Comparison of ENCODE assay signal across 28 cellular contexts in genomic region chr14:64919215-64919614, GRCh38. TPM values are rescaled to one million over a fixed set of nuclear protein-coding genes. Genes with fewer than 3 reads are reported as not detected.
DNase-seq lines count a peak whose midpoint lies in the region; ATAC-seq and TF ChIP-seq lines count a peak whose summit lies in the region.
"Had no signal": no experiment of that assay in that cellular context is flagged by ENCODE, and none has a peak within 500 bp of the region (broad histone marks: within the 10 kb centered on the region; RNA-seq: fewer than 3 reads in every experiment).

No MANE protein-coding gene starts in this region.

- H3K36me3 ChIP-seq in subcutaneous abdominal adipose tissue (ENCODE audit: control insufficient read depth in 5 of 5, insufficient read depth in 5 of 5, low read length in 5 of 5) (peaks cover under 1 to 8% (median 4%) of the 10 kb centered on the region in 5 donors), lower lobe of right lung (peaks cover 6% of the 10 kb centered on the region)
- H3K36me3 ChIP-seq: pancreas had no signal

- H3K36me3 Mint-ChIP-seq in activated T-cell treated with anti-CD3 and anti-CD28 coated beads, Interleukin-2, amount 50 U/mL, for 24 hours (ENCODE audit: low read depth), result peaks cover 69% of the 10 kb centered on the region

- intact Hi-C loops in lower lobe of right lung (cut with DNase I), result no loop called here

- H3K9ac ChIP-seq in subcutaneous abdominal adipose tissue (ENCODE audit: low read length in 5 of 5), result no peak overlapping the region

- H3K9me3 Mint-ChIP-seq in activated T-cell treated with anti-CD3 and anti-CD28 coated beads, Interleukin-2, amount 50 U/mL, for 24 hours, result no peaks in the 10 kb centered on the region
- H3K9me3 Mint-ChIP-seq: activated CD4-positive, alpha-beta T cell treated with anti-CD3 and anti-CD28 coated beads, Interleukin-2, amount 10 ng/mL, durations not matched to agents 7 days and 5 days; activated T-cell treated with anti-CD3 and anti-CD28 coated beads, Interleukin-2, amount 50 U/mL, for 72 hours; CD8-positive, alpha-beta memory T cell; HFFc6 had no signal

- no peaks in the 10 kb centered on the region for H3K27me3 ChIP-seq in subcutaneous abdominal adipose tissue (ENCODE audit: control insufficient read depth in 5 of 5, insufficient read depth in 4 of 5, low read length in 5 of 5)
- no peaks in the 10 kb centered on the region for H3K27me3 ChIP-seq in lower lobe of right lung (ENCODE audit: low read depth)
- H3K27me3 ChIP-seq: esophagus squamous epithelium, pancreas, Peyer's patch, spleen had no signal

- H3K27ac ChIP-seq in coronary artery (peak overlapping the region; percentile 43 to 84), subcutaneous abdominal adipose tissue (ENCODE audit: low read depth, low read length) (peak overlapping the region; percentile 38), lower lobe of right lung (no peak overlapping the region)
- H3K27ac ChIP-seq: 22Rv1, esophagus squamous epithelium, pancreas, Peyer's patch, spleen had no signal

- H3K27ac Mint-ChIP-seq in activated T-cell treated with anti-CD3 and anti-CD28 coated beads, Interleukin-2, amount 50 U/mL, for 24 hours, result peak overlapping the region; percentile 66
- H3K27ac Mint-ChIP-seq: activated CD4-positive, alpha-beta T cell treated with anti-CD3 and anti-CD28 coated beads, Interleukin-2, amount 10 ng/mL, durations not matched to agents 7 days and 5 days had no signal

- H3K4me3 Mint-ChIP-seq in activated T-cell treated with anti-CD3 and anti-CD28 coated beads, Interleukin-2, amount 50 U/mL, for 24 hours, result no peak overlapping the region
- H3K4me3 Mint-ChIP-seq: activated CD4-positive, alpha-beta T cell treated with anti-CD3 and anti-CD28 coated beads, Interleukin-2, amount 10 ng/mL, durations not matched to agents 7 days and 5 days had no signal

- DNase-seq in activated T-cell treated with anti-CD3 and anti-CD28 coated beads, Interleukin-2, amount 50 U/mL, for 24 hours, result no peak
- no peak for DNase-seq in activated T-cell treated with anti-CD3 and anti-CD28 coated beads, Interleukin-2, amount 50 U/mL, for 1 hour
- DNase-seq in coronary artery (ENCODE audit: low spot score) (no peak), lower lobe of right lung (no peak), COLO668 (lab: John Stamatoyannopoulos, UW; ENCODE audit: unreplicated experiment) (no peak)
- DNase-seq: activated CD4-positive, alpha-beta T cell treated with anti-CD3 and anti-CD28 coated beads, Interleukin-2, amount 10 ng/mL, durations not matched to agents 7 days and 5 days; activated naive CD4-positive, alpha-beta T cell treated with anti-CD3 and anti-CD28 coated beads, Interleukin-2, amount 50 U/mL, for 16 hours; activated T-cell treated with anti-CD3 and anti-CD28 coated beads, Interleukin-2, amount 50 U/mL, for 72 hours; AML-193; anterior cingulate cortex; CD8-positive, alpha-beta memory T cell; esophagus squamous epithelium; foreskin melanocyte; GOT3; HFFc6; kidney glomerular epithelial cell; NCI-H1436; NCI-H2081 treated with DMSO at 0.1 percent for 48 hours; NCI-H226; NCI-H69; pancreas; Peyer's patch; SHP77 treated with DMSO at 0.1 percent for 48 hours; spleen; T1000 had no signal

- H3K4me1 ChIP-seq in subcutaneous abdominal adipose tissue (ENCODE audit: control insufficient read depth in 5 of 5, insufficient read depth in 5 of 5, low read length in 5 of 5) (peaks cover 0 to 37% (median 25%) of the 10 kb centered on the region in 5 donors), lower lobe of right lung (peaks cover 53% of the 10 kb centered on the region)

- H3K9me3 ChIP-seq in subcutaneous abdominal adipose tissue (ENCODE audit: control insufficient read depth in 5 of 5, low read length in 5 of 5) (no peaks in the 10 kb centered on the region), lower lobe of right lung (no peaks in the 10 kb centered on the region)
- H3K9me3 ChIP-seq: esophagus squamous epithelium, pancreas, Peyer's patch, spleen had no signal

- ATAC-seq in lower lobe of right lung, result no peak
- ATAC-seq: activated T-cell treated with anti-CD3 and anti-CD28 coated beads, Interleukin-2, amount 50 U/mL, for 72 hours; pancreas had no signal

- H3K4me3 ChIP-seq in coronary artery (peak overlapping the region; percentile 40), subcutaneous abdominal adipose tissue (ENCODE audit: low read depth in 1 of 5, low read length in 5 of 5) (no peak overlapping the region), lower lobe of right lung (no peak overlapping the region)
- H3K4me3 ChIP-seq: esophagus squamous epithelium, lung, pancreas, Peyer's patch, spleen had no signal

- no peaks in the 10 kb centered on the region for H3K27me3 Mint-ChIP-seq in activated T-cell treated with anti-CD3 and anti-CD28 coated beads, Interleukin-2, amount 50 U/mL, for 24 hours
- H3K27me3 Mint-ChIP-seq: activated CD4-positive, alpha-beta T cell treated with anti-CD3 and anti-CD28 coated beads, Interleukin-2, amount 10 ng/mL, durations not matched to agents 7 days and 5 days; CD8-positive, alpha-beta memory T cell had no signal

- TF ChIP-seq CTCF in coronary artery (IDR thresholded peaks at IDR 0.05) (no peak), lower lobe of right lung (IDR thresholded peaks at IDR 0.05) (no peak)

- H3K4me1 Mint-ChIP-seq in activated T-cell treated with anti-CD3 and anti-CD28 coated beads, Interleukin-2, amount 50 U/mL, for 24 hours (ENCODE audit: low read depth), result peaks cover 78% of the 10 kb centered on the region

RNA-seq across cellular contexts. Expression of gene CHURC1, which starts 5.0 kb away (rescaled TPM):
- 72.6 TPM for total RNA-seq in lower lobe of right lung

RNA-seq across cellular contexts. Expression of gene GPX2, which starts 23.3 kb away (rescaled TPM):
- total RNA-seq in lower lobe of right lung, result not detected
- total RNA-seq: activated CD4-positive, alpha-beta T cell treated with anti-CD3 and anti-CD28 coated beads, Interleukin-2, amount 10 ng/mL, durations not matched to agents 7 days and 5 days; activated T-cell treated with anti-CD3 and anti-CD28 coated beads, Interleukin-2, amount 50 U/mL, for 72 hours; CD8-positive, alpha-beta memory T cell; HFFc6; spleen had no signal

RNA-seq across cellular contexts. Expression of gene SPTB, which starts 39.5 kb away (rescaled TPM):
- total RNA-seq in lower lobe of right lung, result 2.5 TPM
- total RNA-seq: activated CD4-positive, alpha-beta T cell treated with anti-CD3 and anti-CD28 coated beads, Interleukin-2, amount 10 ng/mL, durations not matched to agents 7 days and 5 days had no signal

RNA-seq across cellular contexts. Expression of gene RAB15, which starts 52.9 kb away (rescaled TPM):
- 13.8 TPM for total RNA-seq in lower lobe of right lung
